ENCODE assay signal across 26 cellular contexts in the genomic region with DNA sequence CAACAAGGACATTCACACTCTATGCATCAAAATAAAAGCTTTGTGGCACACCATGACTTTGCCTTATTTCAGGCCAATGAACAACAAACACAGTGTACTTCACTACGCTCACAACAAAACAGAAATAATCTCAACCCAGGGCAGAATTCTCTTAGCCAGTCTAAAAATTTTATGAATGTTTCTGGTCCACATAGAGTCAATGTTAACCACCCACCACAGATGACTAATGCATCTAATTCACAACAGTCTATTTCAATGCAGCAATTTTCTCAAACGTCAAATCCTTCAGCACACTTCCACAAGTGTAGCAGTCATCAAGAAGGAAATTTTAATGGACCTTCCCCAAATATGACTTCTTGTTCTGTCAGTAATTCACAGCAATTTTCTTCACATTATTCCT.
DNase-seq lines count a peak whose midpoint lies in the region; ATAC-seq and TF ChIP-seq lines count a peak whose summit lies in the region.
"Had no signal": no experiment of that assay in that cellular context is flagged by ENCODE, and none has a peak within 500 bp of the region (broad histone marks: within the 10 kb centered on the region; RNA-seq: fewer than 3 reads in every experiment).

No MANE protein-coding gene starts in this region.

- H3K27me3 Mint-ChIP-seq in CD8-positive, alpha-beta memory T cell = no peaks in the 10 kb centered on the region
- H3K27me3 Mint-ChIP-seq: activated CD4-positive, alpha-beta T cell treated with anti-CD3 and anti-CD28 coated beads, Interleukin-2, amount 10 ng/mL, durations not matched to agents 24 days and 14 days; central memory CD8-positive, alpha-beta T cell; stimulated activated naive CD8-positive, alpha-beta T cell treated with anti-CD3 and anti-CD28 coated beads, Interleukin-15, Interleukin-2, amounts not matched to agents 100 ng/mL and 50 ng/mL, for 24 hours had no signal

- no peaks in the 10 kb centered on the region for H3K9me3 Mint-ChIP-seq in CD8-positive, alpha-beta memory T cell
- H3K9me3 Mint-ChIP-seq: activated CD4-positive, alpha-beta T cell treated with anti-CD3 and anti-CD28 coated beads, Interleukin-2, amount 10 ng/mL, durations not matched to agents 24 days and 14 days; activated naive CD4-positive, alpha-beta T cell treated with anti-CD3 and anti-CD28 coated beads for 36 hours; CD8-positive, alpha-beta T cell; central memory CD8-positive, alpha-beta T cell; natural killer cell; stimulated activated naive CD8-positive, alpha-beta T cell treated with anti-CD3 and anti-CD28 coated beads, Interleukin-15, Interleukin-2, amounts not matched to agents 100 ng/mL and 50 ng/mL, for 24 hours had no signal

- H3K4me3 ChIP-seq in adipocyte (ENCODE audit: low read length) (no peak overlapping the region), foreskin fibroblast (ENCODE audit: low read depth in 1 of 2, low read length in 2 of 2) (no peak overlapping the region), smooth muscle cell (no peak overlapping the region)
- H3K4me3 ChIP-seq in CD8-positive, alpha-beta memory T cell (ENCODE audit: low read length) = no peak overlapping the region
- H3K4me3 ChIP-seq: dorsolateral prefrontal cortex, hepatocyte, right atrium auricular region, vagina had no signal

- H3K27me3 ChIP-seq in adipocyte (replicated peaks; ENCODE audit: control insufficient read depth, insufficient read depth, low read length) (no peaks in the 10 kb centered on the region), smooth muscle cell (ENCODE audit: low read depth) (no peaks in the 10 kb centered on the region)
- no peaks in the 10 kb centered on the region for H3K27me3 ChIP-seq in CD8-positive, alpha-beta memory T cell (ENCODE audit: insufficient read depth, low read length, poor library complexity, severe bottlenecking)
- H3K27me3 ChIP-seq: dorsolateral prefrontal cortex, hepatocyte, right atrium auricular region, vagina had no signal

- H3K36me3 ChIP-seq in adipocyte (ENCODE audit: control insufficient read depth, insufficient read depth, low read length, severe bottlenecking) (peaks cover 40% of the 10 kb centered on the region), smooth muscle cell (ENCODE audit: low read depth) (no peaks in the 10 kb centered on the region)
- peaks cover 7% of the 10 kb centered on the region for H3K36me3 ChIP-seq in CD8-positive, alpha-beta memory T cell (ENCODE audit: insufficient read depth, low read length)

- peaks cover 0 to 23% (median 15%) of the 10 kb centered on the region in 3 donors for H3K36me3 Mint-ChIP-seq in CD8-positive, alpha-beta memory T cell

- no peak for TF ChIP-seq CTCF in foreskin fibroblast (IDR thresholded peaks at IDR 0.05; ENCODE audit: low read depth, low read length)
- TF ChIP-seq CTCF in smooth muscle cell (IDR thresholded peaks at IDR 0.05; ENCODE audit: borderline replicate concordance, insufficient read depth, poor library complexity, severe bottlenecking) = no peak

- peaks cover 74% of the 10 kb centered on the region for H4K20me1 ChIP-seq in smooth muscle cell (ENCODE audit: low read depth)

- H3K4me2 ChIP-seq in smooth muscle cell = no peak overlapping the region
- H3K4me2 ChIP-seq: hepatocyte had no signal

- no peak overlapping the region for H3K4me3 Mint-ChIP-seq in CD8-positive, alpha-beta memory T cell
- H3K4me3 Mint-ChIP-seq: activated CD4-positive, alpha-beta T cell treated with anti-CD3 and anti-CD28 coated beads, Interleukin-2, amount 10 ng/mL, durations not matched to agents 24 days and 14 days; activated naive CD4-positive, alpha-beta T cell treated with anti-CD3 and anti-CD28 coated beads for 36 hours; CD8-positive, alpha-beta T cell; central memory CD8-positive, alpha-beta T cell; natural killer cell; stimulated activated naive CD8-positive, alpha-beta T cell treated with anti-CD3 and anti-CD28 coated beads, Interleukin-15, Interleukin-2, amounts not matched to agents 100 ng/mL and 50 ng/mL, for 24 hours had no signal

- CTCF ChIA-PET in CD8-positive, alpha-beta memory T cell (lab: Charles Lee) = interaction anchor here (8.7 kb wide), 1 partner anchor 101 kb away, joined by 113 read pairs; a partner anchor contains a TSS

- DNase-seq in GM03348 (ENCODE audit: low spot score) (peak; percentile 33), adipocyte (ENCODE audit: low read depth) (peak; percentile 37), foreskin fibroblast (peak; percentile 10 to 46), smooth muscle cell (lab: John Stamatoyannopoulos, UW; ENCODE audit: unreplicated experiment) (no peak), epidermal melanocyte (ENCODE audit: insufficient read length, low spot score) (no peak)
- no peak for DNase-seq in CD8-positive, alpha-beta memory T cell
- DNase-seq: activated CD4-positive, alpha-beta T cell treated with anti-CD3 and anti-CD28 coated beads, Interleukin-2, amount 10 ng/mL, durations not matched to agents 24 days and 14 days; activated naive CD4-positive, alpha-beta T cell treated with anti-CD3 and anti-CD28 coated beads for 36 hours; activated T-cell treated with anti-CD3 and anti-CD28 coated beads, Interleukin-2, amount 50 U/mL, for 48 hours; amygdala; CD8-positive, alpha-beta T cell; dorsolateral prefrontal cortex; mesendoderm; natural killer cell; NCI-H1092; NCI-H187 treated with DMSO at 0.1 percent for 48 hours; NCI-H748 treated with DMSO at 0.1 percent for 48 hours; WERI-Rb-1 had no signal

- ATAC-seq in GM19023 (IDR thresholded peaks at IDR 0.05; ENCODE audit: unreplicated experiment) = no peak
- ATAC-seq: CD8-positive, alpha-beta T cell; HepG2; natural killer cell; SK-N-SH treated with all-trans-retinoic acid at 6 μM for 48 hours had no signal

- H3K9me3 ChIP-seq in adipocyte (ENCODE audit: control insufficient read depth, low read length) = peaks cover 2% of the 10 kb centered on the region
- H3K9me3 ChIP-seq in smooth muscle cell (replicated peaks; ENCODE audit: low read depth) = no peaks in the 10 kb centered on the region
- no peaks in the 10 kb centered on the region for H3K9me3 ChIP-seq in CD8-positive, alpha-beta memory T cell (ENCODE audit: low read length)
- H3K9me3 ChIP-seq: right atrium auricular region, vagina had no signal

- H3K79me2 ChIP-seq in smooth muscle cell (ENCODE audit: low read depth) = peaks cover 92% of the 10 kb centered on the region

- POLR2A ChIA-PET in CD8-positive, alpha-beta memory T cell (lab: Charles Lee) = no interaction called here

- no peak overlapping the region for H3K9ac ChIP-seq in adipocyte (ENCODE audit: low read length)
- no peak overlapping the region for H3K9ac ChIP-seq in smooth muscle cell (ENCODE audit: low read depth)

- H3K27ac ChIP-seq in smooth muscle cell (ENCODE audit: low read depth) = peak overlapping the region; percentile 48
- H3K27ac ChIP-seq in CD8-positive, alpha-beta memory T cell (ENCODE audit: low read depth, low read length) = no peak overlapping the region
- H3K27ac ChIP-seq: hepatocyte, right atrium auricular region, vagina, WERI-Rb-1 had no signal

- H3K4me1 Mint-ChIP-seq in CD8-positive, alpha-beta memory T cell = peaks cover 0 to 8% (median 6%) of the 10 kb centered on the region in 3 donors
- H3K4me1 Mint-ChIP-seq: activated CD4-positive, alpha-beta T cell treated with anti-CD3 and anti-CD28 coated beads, Interleukin-2, amount 10 ng/mL, durations not matched to agents 24 days and 14 days; central memory CD8-positive, alpha-beta T cell; natural killer cell had no signal

- no peak overlapping the region for H2AFZ ChIP-seq in smooth muscle cell (ENCODE audit: low read depth)
- H2AFZ ChIP-seq: hepatocyte had no signal

- peaks cover 6% of the 10 kb centered on the region for H3F3A ChIP-seq in smooth muscle cell (ENCODE audit: low read depth)

- H3K27ac Mint-ChIP-seq in CD8-positive, alpha-beta memory T cell = peak overlapping the region in 4 of 8 donors; percentile 0 to 23 (median 4)
- H3K27ac Mint-ChIP-seq: activated CD4-positive, alpha-beta T cell treated with anti-CD3 and anti-CD28 coated beads, Interleukin-2, amount 10 ng/mL, durations not matched to agents 24 days and 14 days; activated naive CD4-positive, alpha-beta T cell treated with anti-CD3 and anti-CD28 coated beads for 36 hours; CD8-positive, alpha-beta T cell; natural killer cell; stimulated activated naive CD8-positive, alpha-beta T cell treated with anti-CD3 and anti-CD28 coated beads, Interleukin-15, Interleukin-2, amounts not matched to agents 100 ng/mL and 50 ng/mL, for 24 hours had no signal

- H3K4me1 ChIP-seq in adipocyte (ENCODE audit: control insufficient read depth, insufficient read depth, low read length) (peaks cover 17% of the 10 kb centered on the region), smooth muscle cell (ENCODE audit: low read depth) (peaks cover 5% of the 10 kb centered on the region)
- H3K4me1 ChIP-seq in CD8-positive, alpha-beta memory T cell (ENCODE audit: insufficient read depth, low read length) = no peaks in the 10 kb centered on the region

- 26% methylated on average over 2 of the region's 2 CpGs for WGBS in smooth muscle cell (ENCODE audit: low lambda C conversion rate)

Comparison
In these comparisons a context has a peak if more than half of its experiments do, and no peak if none do; other contexts are left out.
1. DNase-seq: peak in GM03348 (single experiment), adipocyte (single experiment) and foreskin fibroblast (2 of 2); none in smooth muscle cell (single experiment), CD8-positive, alpha-beta memory T cell (0 of 5) and epidermal melanocyte (single experiment).